1 cellular context compared by ENCODE assay signal in genomic region chr6:12340488-12340818, GRCh38.
TF ChIP-seq lines count a peak whose summit lies in the region.

No MANE protein-coding gene starts in this region.

TF ChIP-seq in A549, 52 proteins besides CTCF, POLR2A, EP300 and RAD21 (continued from another document):
- no peak for TF ChIP-seq REST (IDR thresholded peaks at IDR 0.05)
- TF ChIP-seq SREBF2 (IDR thresholded peaks at IDR 0.05), result no peak
- no peak for TF ChIP-seq TP53 (CRISPR knock-in tag; IDR thresholded peaks at IDR 0.05)
- no peak for TF ChIP-seq MAZ (IDR thresholded peaks at IDR 0.05; ENCODE audit: borderline replicate concordance, low read depth, low read length)
- TF ChIP-seq JUNB (IDR thresholded peaks at IDR 0.05), result no peak
- no peak for TF ChIP-seq HOXB5 (CRISPR knock-in tag; IDR thresholded peaks at IDR 0.05)
- TF ChIP-seq CBX8 (IDR thresholded peaks at IDR 0.05), result no peak
- TF ChIP-seq POLR2AphosphoS2 (conservative IDR thresholded peaks at IDR 0.05; ENCODE audit: low read length), result no peak
TF ChIP-seq in A549: peak in this region for 0.
